Comparison of ENCODE assay signal across 13 cellular contexts in genomic region chr3:197302696-197303341, GRCh38. TPM values are rescaled to one million over a fixed set of nuclear protein-coding genes. Genes with fewer than 3 reads are reported as not detected.
DNase-seq lines count a peak whose midpoint lies in the region; ATAC-seq and TF ChIP-seq lines count a peak whose summit lies in the region.
"Had no signal": no experiment of that assay in that cellular context is flagged by ENCODE, and none has a peak within 500 bp of the region (broad histone marks: within the 10 kb centered on the region; RNA-seq: fewer than 3 reads in every experiment).

No MANE protein-coding gene starts in this region.

- H3K9ac ChIP-seq in SK-N-SH: no peak overlapping the region
- H3K9ac ChIP-seq: KMS-11, neural progenitor cell had no signal

- intact Hi-C loops in A673 (cut with micrococcal nuclease; ENCODE audit: unreplicated experiment): no loop called here

- H3K27me3 ChIP-seq in SK-N-SH (ENCODE audit: insufficient read depth) (no peaks in the 10 kb centered on the region), A673 (replicated peaks; ENCODE audit: insufficient read depth, low read depth, low read length, poor library complexity) (no peaks in the 10 kb centered on the region)

- H3K4me1 ChIP-seq in SK-N-SH (ENCODE audit: control insufficient read depth in 1 of 2, insufficient read depth in 2 of 2, low read depth in 1 of 2, low read length in 1 of 2) (peaks cover 6 to 16% of the 10 kb centered on the region in 2 experiments; a peak in 2 of 4 replicates), A673 (ENCODE audit: insufficient read depth, low read length, poor library complexity, severe bottlenecking) (peaks cover 27% of the 10 kb centered on the region)

- no peak for TF ChIP-seq CTCF in SK-N-SH (IDR thresholded peaks at IDR 0.05)
- TF ChIP-seq CTCF in A673 (conservative IDR thresholded peaks at IDR 0.05; ENCODE audit: low read depth, low read length): no peak
- no peak for TF ChIP-seq CTCF in GM13976 (IDR thresholded peaks at IDR 0.05; ENCODE audit: borderline replicate concordance, control extremely low read depth, extremely low read depth, insufficient read depth, missing control alignments)

- H3K9me3 ChIP-seq in SK-N-SH: no peaks in the 10 kb centered on the region
- H3K9me3 ChIP-seq in A673 (ENCODE audit: low read depth, low read length, poor library complexity, severe bottlenecking): no peaks in the 10 kb centered on the region

- DNase-seq in SK-N-SH: no peak
- peak; percentile 23 for DNase-seq in SK-MEL-5 (ENCODE audit: low read depth, low spot score)
- peak; percentile 90 for DNase-seq in fibroblast of peridontal ligament (ENCODE audit: extremely low read depth)
- no peak for DNase-seq in A673 (ENCODE audit: low spot score)
- no peak for DNase-seq in GM13976 (ENCODE audit: low spot score)
- DNase-seq: activated CD8-positive, alpha-beta memory T cell treated with anti-CD3 and anti-CD28 coated beads, Interleukin-2, amount 50 U/mL, for 48 hours; kidney had no signal

- TF ChIP-seq RAD21 in SK-N-SH (IDR thresholded peaks at IDR 0.05; ENCODE audit: low read length): no peak

- no TSS peak for BruUV-seq in A673 (replicated peaks; lab: Mats Ljungman, UMichigan)

- peaks cover 10% of the 10 kb centered on the region for H3F3A ChIP-seq in SK-N-SH (replicated peaks; ENCODE audit: insufficient read depth)

- no peak for TF ChIP-seq EP300 in SK-N-SH (IDR thresholded peaks at IDR 0.05; ENCODE audit: borderline replicate concordance in 1 of 2, low read depth in 1 of 2, low read length in 1 of 2)

- H3K27ac ChIP-seq in SK-N-SH (ENCODE audit: low read depth in 2 of 2, low read length in 1 of 2) (no peak overlapping the region), temporal lobe (ENCODE audit: low read depth, low read length) (peak overlapping the region; percentile 86), A673 (ENCODE audit: low read depth, low read length, poor library complexity, severe bottlenecking) (no peak overlapping the region)
- H3K27ac ChIP-seq: KMS-11, neural progenitor cell had no signal

- 79% methylated on average over 3 of the region's 3 CpGs for WGBS in SK-N-SH (ENCODE audit: low lambda C conversion rate)

- peak overlapping the region; percentile 44; the same call in 1 of the 2 replicates for H2AFZ ChIP-seq in SK-N-SH (ENCODE audit: low read depth)
- H2AFZ ChIP-seq: neural progenitor cell had no signal

- no peak overlapping the region for H3K4me3 ChIP-seq in SK-N-SH (ENCODE audit: low read depth in 2 of 2, low read length in 1 of 2)
- no peak overlapping the region for H3K4me3 ChIP-seq in A673 (ENCODE audit: low read depth, low read length, poor library complexity, severe bottlenecking)
- H3K4me3 ChIP-seq: neural progenitor cell had no signal

- CTCF ChIA-PET in SK-N-SH (lab: Yijun Ruan, JAX) (interaction anchor here (0.7 to 1.2 kb wide), 2 partner anchors 164 to 296 kb away, joined by 3 read pairs; no protein-coding TSS in a partner anchor), A673 (lab: Charles Lee) (no interaction called here)

- H4K20me1 ChIP-seq in SK-N-SH (ENCODE audit: insufficient read depth): no peaks in the 10 kb centered on the region

- ATAC-seq in SK-N-SH treated with all-trans-retinoic acid at 6 μM for 48 hours: no peak
- no peak for ATAC-seq in GM19455 (IDR thresholded peaks at IDR 0.05; ENCODE audit: unreplicated experiment)
- ATAC-seq: stimulated activated memory B cell treated with anti-CD40 and anti-IgM and Interleukin-4, amounts not matched to agents 10 μg/mL and 1 μg/mL and 100 μg/mL, for 72 hours had no signal

- H3K36me3 ChIP-seq in SK-N-SH (replicated peaks in 1 of 2; ENCODE audit: control insufficient read depth in 1 of 2, insufficient read depth in 2 of 2, low read length in 1 of 2): no peaks in the 10 kb centered on the region
- no peaks in the 10 kb centered on the region for H3K36me3 ChIP-seq in A673 (ENCODE audit: insufficient read depth, low read length, poor library complexity, severe bottlenecking)
- H3K36me3 ChIP-seq: neural progenitor cell had no signal

- no peaks in the 10 kb centered on the region for H3K79me2 ChIP-seq in SK-N-SH (ENCODE audit: insufficient read depth)

- no peaks in the 10 kb centered on the region for H3K9me2 ChIP-seq in SK-N-SH

- POLR2A ChIA-PET in SK-N-SH (lab: Yijun Ruan, JAX) (no interaction called here), A673 (lab: Charles Lee; ENCODE audit: low non-redundant PET) (no interaction called here)

- in situ Hi-C loops in SK-MEL-5 (cut with HindIII; ENCODE audit: low pct_unique_long_range_greater_than_20kb, low sequenced_read_pairs): no loop called here
- in situ Hi-C loops in GM13976 (cut with MboI; ENCODE audit: low sequenced_read_pairs, unreplicated experiment): no loop called here

- H3K4me2 ChIP-seq in SK-N-SH: no peak overlapping the region
- H3K4me2 ChIP-seq: KMS-11, neural progenitor cell had no signal

TF ChIP-seq in SK-N-SH, 30 proteins besides CTCF, POLR2A, EP300 and RAD21 (continues in another document):
- TF ChIP-seq POLR2AphosphoS5 (IDR thresholded peaks at IDR 0.05; ENCODE audit: low read depth, low read length) (no peak), TCF12 (IDR thresholded peaks at IDR 0.05) (no peak), MEF2A (IDR thresholded peaks at IDR 0.05; ENCODE audit: borderline replicate concordance, low read depth) (no peak), RFX5 (IDR thresholded peaks at IDR 0.05; ENCODE audit: low read length) (no peak), GABPA (IDR thresholded peaks at IDR 0.05; ENCODE audit: low read depth) (no peak), REST (IDR thresholded peaks at IDR 0.05; ENCODE audit: low read depth, low read length) (no peak), YY1 (IDR thresholded peaks at IDR 0.05; ENCODE audit: low read depth) (no peak)

TF ChIP-seq in SK-N-SH treated with all-trans-retinoic acid at 6 μM for 48 hours, 23 proteins besides CTCF, POLR2A, EP300 and RAD21 (continues in another document):
- no peak for TF ChIP-seq OSR1 (CRISPR knock-in tag; IDR thresholded peaks at IDR 0.05)
- TF ChIP-seq POU6F1 (CRISPR knock-in tag; IDR thresholded peaks at IDR 0.05; ENCODE audit: borderline replicate concordance, low read depth): no peak
- TF ChIP-seq RARB (CRISPR knock-in tag; IDR thresholded peaks at IDR 0.05): no peak
- TF ChIP-seq GLIS3 (CRISPR knock-in tag; IDR thresholded peaks at IDR 0.05): no peak
- TF ChIP-seq ZFP30 (CRISPR knock-in tag; IDR thresholded peaks at IDR 0.05): no peak
- no peak for TF ChIP-seq CSDC2 (CRISPR knock-in tag; IDR thresholded peaks at IDR 0.05)
- TF ChIP-seq BACH2 (CRISPR knock-in tag; IDR thresholded peaks at IDR 0.05; ENCODE audit: borderline replicate concordance): no peak
- no peak for TF ChIP-seq ZNF565 (CRISPR knock-in tag; conservative IDR thresholded peaks at IDR 0.05; ENCODE audit: low read depth)
- no peak for TF ChIP-seq PPARA (CRISPR knock-in tag; IDR thresholded peaks at IDR 0.05; ENCODE audit: borderline replicate concordance)
- TF ChIP-seq ESRRG (CRISPR knock-in tag; IDR thresholded peaks at IDR 0.05): no peak
- TF ChIP-seq TSHZ2 (CRISPR knock-in tag; IDR thresholded peaks at IDR 0.05): no peak
- no peak for TF ChIP-seq TCF4 (CRISPR knock-in tag; IDR thresholded peaks at IDR 0.05; ENCODE audit: borderline replicate concordance)

RNA-seq across cellular contexts. Expression of gene DLG1, which starts 4.4 kb away (rescaled TPM):
- 16.5 and 21.0 TPM in 2 replicates for polyA plus RNA-seq in SK-N-SH (2012; rRNA removed)
- 24.3 and 26.7 TPM in 2 replicates for polyA plus RNA-seq in SK-N-SH (2012; cell fraction: cytosol; rRNA removed)
- polyA plus RNA-seq in SK-N-SH (2012; cell fraction: nucleus; rRNA removed): 16.9 and 38.8 TPM in 2 replicates
- 28.9 and 33.6 TPM in 2 replicates for total RNA-seq in SK-MEL-5 (2014; rRNA removed; shearing (Covaris generic))
- 30.8 and 46.7 TPM in 2 replicates for polyA plus RNA-seq in SK-MEL-5 (2015; cell fraction: cytosol; rRNA removed)
- 103 and 137 TPM in 2 replicates for polyA plus RNA-seq in SK-MEL-5 (2015; cell fraction: nucleus; rRNA removed)
- total RNA-seq in temporal lobe: 60.5 TPM
- 107 TPM in 2 replicates for total RNA-seq in A673 (2021)

Comparison
In these comparisons a context has a peak if more than half of its experiments do, and no peak if none do; other contexts are left out.
1. DNase-seq: peak in SK-MEL-5 (single experiment) and fibroblast of peridontal ligament (single experiment); none in SK-N-SH (single experiment), A673 (single experiment) and GM13976 (single experiment).